ENCODE assay signal across 1 cellular context in the genomic region with DNA sequence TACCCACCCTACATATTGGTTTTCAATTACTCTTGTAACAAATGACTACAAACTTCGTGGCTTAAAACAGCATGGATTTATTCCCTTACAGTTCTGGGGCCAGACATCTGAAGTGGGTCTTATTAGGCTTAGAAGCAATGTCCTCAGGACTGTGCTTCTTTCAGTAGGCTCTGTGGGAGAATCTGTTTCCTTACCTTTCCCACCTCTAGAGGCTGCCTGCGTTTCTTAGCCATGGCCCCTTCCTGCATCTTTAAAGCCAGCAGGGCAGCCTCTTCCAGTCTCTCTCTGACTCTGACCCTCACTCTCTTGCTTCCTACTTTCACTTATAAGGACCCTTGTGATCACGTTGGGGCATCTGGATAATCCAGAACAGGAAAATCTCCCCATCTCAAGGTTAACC.
TF ChIP-seq lines count a peak whose summit lies in the region.

No MANE protein-coding gene starts in this region.

TF ChIP-seq in K562, 482 proteins besides CTCF, POLR2A, EP300 and RAD21 (continued from another document):
- TF ChIP-seq, protein P1, sequence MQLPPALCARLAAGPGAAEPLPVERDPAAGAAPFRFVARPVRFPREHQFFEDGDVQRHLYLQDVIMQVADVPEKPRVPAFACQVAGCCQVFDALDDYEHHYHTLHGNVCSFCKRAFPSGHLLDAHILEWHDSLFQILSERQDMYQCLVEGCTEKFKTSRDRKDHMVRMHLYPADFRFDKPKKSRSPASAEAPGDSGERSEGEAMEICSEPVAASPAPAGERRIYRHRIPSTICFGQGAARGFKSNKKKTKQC (CRISPR knock-in tag; IDR thresholded peaks at IDR 0.05), result no peak
- TF ChIP-seq ETV1 (tag; conservative IDR thresholded peaks at IDR 0.05; ENCODE audit: low read depth) (no peak), ZNF436 (CRISPR knock-in tag; IDR thresholded peaks at IDR 0.05) (no peak), GATA2 (CRISPR knock-in tag; IDR thresholded peaks at IDR 0.05) (no peak), FOXP1 (CRISPR knock-in tag; IDR thresholded peaks at IDR 0.05) (no peak)
- TF ChIP-seq, protein P2, sequence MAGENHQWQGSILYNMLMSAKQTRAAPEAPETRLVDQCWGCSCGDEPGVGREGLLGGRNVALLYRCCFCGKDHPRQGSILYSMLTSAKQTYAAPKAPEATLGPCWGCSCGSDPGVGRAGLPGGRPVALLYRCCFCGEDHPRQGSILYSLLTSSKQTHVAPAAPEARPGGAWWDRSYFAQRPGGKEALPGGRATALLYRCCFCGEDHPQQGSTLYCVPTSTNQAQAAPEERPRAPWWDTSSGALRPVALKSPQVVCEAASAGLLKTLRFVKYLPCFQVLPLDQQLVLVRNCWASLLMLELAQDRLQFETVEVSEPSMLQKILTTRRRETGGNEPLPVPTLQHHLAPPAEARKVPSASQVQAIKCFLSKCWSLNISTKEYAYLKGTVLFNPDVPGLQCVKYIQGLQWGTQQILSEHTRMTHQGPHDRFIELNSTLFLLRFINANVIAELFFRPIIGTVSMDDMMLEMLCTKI (IDR thresholded peaks at IDR 0.05; ENCODE audit: partially characterized antibody), result no peak
- TF ChIP-seq, protein P3, sequence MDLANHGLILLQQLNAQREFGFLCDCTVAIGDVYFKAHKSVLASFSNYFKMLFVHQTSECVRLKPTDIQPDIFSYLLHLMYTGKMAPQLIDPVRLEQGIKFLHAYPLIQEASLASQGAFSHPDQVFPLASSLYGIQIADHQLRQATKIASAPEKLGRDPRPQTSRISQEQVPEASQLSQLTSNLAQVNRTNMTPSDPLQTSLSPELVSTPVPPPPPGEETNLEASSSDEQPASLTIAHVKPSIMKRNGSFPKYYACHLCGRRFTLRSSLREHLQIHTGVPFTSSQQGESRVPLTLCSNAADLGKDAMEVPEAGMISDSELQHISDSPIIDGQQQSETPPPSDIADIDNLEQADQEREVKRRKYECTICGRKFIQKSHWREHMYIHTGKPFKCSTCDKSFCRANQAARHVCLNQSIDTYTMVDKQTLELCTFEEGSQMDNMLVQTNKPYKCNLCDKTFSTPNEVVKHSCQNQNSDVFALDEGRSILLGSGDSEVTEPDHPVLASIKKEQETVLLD (IDR thresholded peaks at IDR 0.05), result no peak
